In the genomic region with DNA sequence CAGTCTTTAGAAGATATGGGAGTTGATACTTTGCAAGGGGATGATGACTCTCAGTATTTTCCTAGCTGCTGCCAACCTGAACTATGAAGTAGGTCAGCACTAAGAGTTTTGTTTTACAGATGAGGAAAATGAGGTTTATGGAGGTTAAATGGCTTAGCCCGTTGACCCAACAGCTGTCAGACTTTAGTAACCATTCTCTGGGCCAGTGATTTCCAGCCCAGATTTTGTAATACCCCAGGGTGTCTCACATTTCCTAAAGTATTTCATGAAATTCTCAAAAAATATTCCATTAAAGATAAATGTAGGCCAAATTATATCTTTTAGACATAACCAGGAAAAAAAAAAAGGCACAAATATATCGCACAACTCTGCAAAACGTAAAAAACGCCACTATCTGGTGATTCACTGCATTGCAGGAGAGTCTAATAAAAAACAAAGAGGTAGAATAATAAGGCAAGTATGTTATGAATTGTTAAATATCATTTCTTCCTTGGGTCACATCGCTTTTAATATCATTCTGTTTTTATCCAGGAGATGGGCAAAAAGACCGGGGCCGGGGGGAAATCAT, we compare ENCODE assay signal across 22 cellular contexts.
DNase-seq lines count a peak whose midpoint lies in the region; ATAC-seq and TF ChIP-seq lines count a peak whose summit lies in the region.
"Had no signal": no experiment of that assay in that cellular context is flagged by ENCODE, and none has a peak within 500 bp of the region (broad histone marks: within the 10 kb centered on the region; RNA-seq: fewer than 3 reads in every experiment).

No MANE protein-coding gene starts in this region.

- POLR2A ChIA-PET in CD4-positive, alpha-beta memory T cell (lab: Charles Lee; ENCODE audit: partially characterized antibody) = no interaction called here

- H3K9me2 ChIP-seq in Karpas-422 (replicated peaks; ENCODE audit: insufficient read depth, low read length) = no peaks in the 10 kb centered on the region

- H3K9me3 Mint-ChIP-seq in neural crest cell = no peaks in the 10 kb centered on the region
- peaks cover 0 to 3% (median 0%) of the 10 kb centered on the region in 8 donors for H3K9me3 Mint-ChIP-seq in CD4-positive, alpha-beta memory T cell
- H3K9me3 Mint-ChIP-seq in activated naive CD8-positive, alpha-beta T cell treated with anti-CD3 and anti-CD28 coated beads for 36 hours = no peaks in the 10 kb centered on the region
- H3K9me3 Mint-ChIP-seq: activated CD4-positive, alpha-beta memory T cell treated with anti-CD3 and anti-CD28 coated beads, Interleukin-2, amount 10 ng/mL, durations not matched to agents 7 days and 5 days had no signal

- H3K36me3 Mint-ChIP-seq in neural crest cell (ENCODE audit: low read depth) = no peaks in the 10 kb centered on the region
- H3K36me3 Mint-ChIP-seq in CD4-positive, alpha-beta memory T cell = no peaks in the 10 kb centered on the region
- no peaks in the 10 kb centered on the region for H3K36me3 Mint-ChIP-seq in activated naive CD8-positive, alpha-beta T cell treated with anti-CD3 and anti-CD28 coated beads for 36 hours
- H3K36me3 Mint-ChIP-seq: naive thymus-derived CD8-positive, alpha-beta T cell had no signal

- H3K27me3 ChIP-seq in DND-41 (ENCODE audit: insufficient read depth, low read length, poor library complexity) (no peaks in the 10 kb centered on the region), OCI-LY3 (ENCODE audit: low read depth, low read length) (no peaks in the 10 kb centered on the region), Karpas-422 (ENCODE audit: low read length) (no peaks in the 10 kb centered on the region)
- no peaks in the 10 kb centered on the region for H3K27me3 ChIP-seq in CD4-positive, alpha-beta memory T cell (ENCODE audit: insufficient read depth, low read length)
- H3K27me3 ChIP-seq: Peyer's patch had no signal

- TF ChIP-seq CTCF in DND-41 (IDR thresholded peaks at IDR 0.05; ENCODE audit: borderline replicate concordance, extremely low read depth, low read length, poor library complexity, severe bottlenecking) (peak; percentile 14), OCI-LY3 (IDR thresholded peaks at IDR 0.05; ENCODE audit: low read depth, low read length) (peak; percentile 33), epithelial cell of proximal tubule (conservative IDR thresholded peaks at IDR 0.05; ENCODE audit: low read depth, low read length) (peak; percentile 11), neural crest cell (conservative IDR thresholded peaks at IDR 0.05) (peak; percentile 36)

- CTCF ChIA-PET in CD4-positive, alpha-beta memory T cell (lab: Charles Lee; ENCODE audit: partially characterized antibody) = no interaction called here

- no peaks in the 10 kb centered on the region for H3K79me2 ChIP-seq in DND-41 (ENCODE audit: insufficient read depth, low read length)
- no peaks in the 10 kb centered on the region for H3K79me2 ChIP-seq in OCI-LY3 (ENCODE audit: low read length)
- H3K79me2 ChIP-seq in Karpas-422 (ENCODE audit: low read length) = no peaks in the 10 kb centered on the region

- no peak overlapping the region for H3K4me3 Mint-ChIP-seq in neural crest cell
- no peak overlapping the region for H3K4me3 Mint-ChIP-seq in CD4-positive, alpha-beta memory T cell
- H3K4me3 Mint-ChIP-seq in activated naive CD8-positive, alpha-beta T cell treated with anti-CD3 and anti-CD28 coated beads for 36 hours = no peak overlapping the region
- H3K4me3 Mint-ChIP-seq: activated CD4-positive, alpha-beta memory T cell treated with anti-CD3 and anti-CD28 coated beads, Interleukin-2, amount 10 ng/mL, durations not matched to agents 7 days and 5 days; activated T-cell treated with anti-CD3 and anti-CD28 coated beads, Interleukin-2, amount 50 U/mL, for 72 hours; effector memory CD8-positive, alpha-beta T cell; naive thymus-derived CD8-positive, alpha-beta T cell had no signal

- no peaks in the 10 kb centered on the region for H3K4me1 ChIP-seq in DND-41 (ENCODE audit: insufficient read depth, low read length)
- H3K4me1 ChIP-seq in OCI-LY3 (ENCODE audit: low read length) = no peaks in the 10 kb centered on the region
- no peaks in the 10 kb centered on the region for H3K4me1 ChIP-seq in CD4-positive, alpha-beta memory T cell (ENCODE audit: insufficient read depth, low read length)
- H3K4me1 ChIP-seq in Karpas-422 (ENCODE audit: low read length) = no peaks in the 10 kb centered on the region

- ATAC-seq in DND-41 (ENCODE audit: insufficient read depth, low read depth) = no peak
- ATAC-seq in GM18519 (IDR thresholded peaks at IDR 0.05; ENCODE audit: low FRiP score, unreplicated experiment) = no peak
- ATAC-seq: activated T-cell treated with anti-CD3 and anti-CD28 coated beads, Interleukin-2, amount 50 U/mL, for 72 hours; effector memory CD8-positive, alpha-beta T cell; naive thymus-derived CD8-positive, alpha-beta T cell had no signal

- H2AFZ ChIP-seq in DND-41 (ENCODE audit: low read depth, low read length) (no peak overlapping the region), OCI-LY3 (ENCODE audit: low read depth, low read length) (no peak overlapping the region), Karpas-422 (ENCODE audit: low read length) (no peak overlapping the region)

- no peak overlapping the region for H3K4me3 ChIP-seq in DND-41 (ENCODE audit: low read depth in 1 of 2, low read length in 2 of 2)
- no peak overlapping the region for H3K4me3 ChIP-seq in OCI-LY3 (ENCODE audit: low read length)
- no peak overlapping the region for H3K4me3 ChIP-seq in epithelial cell of proximal tubule (ENCODE audit: low read depth, low read length)
- H3K4me3 ChIP-seq in CD4-positive, alpha-beta memory T cell (ENCODE audit: low read length in 2 of 2) = no peak overlapping the region
- H3K4me3 ChIP-seq in Karpas-422 (ENCODE audit: low read length) = no peak overlapping the region
- H3K4me3 ChIP-seq: Peyer's patch had no signal

- no peaks in the 10 kb centered on the region for H3K27me3 Mint-ChIP-seq in neural crest cell (ENCODE audit: low read depth)
- H3K27me3 Mint-ChIP-seq in CD4-positive, alpha-beta memory T cell = no peaks in the 10 kb centered on the region
- no peaks in the 10 kb centered on the region for H3K27me3 Mint-ChIP-seq in activated naive CD8-positive, alpha-beta T cell treated with anti-CD3 and anti-CD28 coated beads for 36 hours
- H3K27me3 Mint-ChIP-seq: activated CD4-positive, alpha-beta memory T cell treated with anti-CD3 and anti-CD28 coated beads, Interleukin-2, amount 10 ng/mL, durations not matched to agents 7 days and 5 days; effector memory CD8-positive, alpha-beta T cell had no signal

- no peak overlapping the region for H3K27ac ChIP-seq in DND-41 (ENCODE audit: low read length)
- H3K27ac ChIP-seq in OCI-LY3 (ENCODE audit: low read length) = no peak overlapping the region
- no peak overlapping the region for H3K27ac ChIP-seq in CD4-positive, alpha-beta memory T cell (ENCODE audit: low read depth, low read length)
- H3K27ac ChIP-seq in Karpas-422 (ENCODE audit: low read length) = no peak overlapping the region
- H3K27ac ChIP-seq: Peyer's patch, WERI-Rb-1 had no signal

- no peak overlapping the region for H3K27ac Mint-ChIP-seq in neural crest cell (ENCODE audit: unreplicated experiment)
- H3K27ac Mint-ChIP-seq in CD4-positive, alpha-beta memory T cell = no peak overlapping the region
- H3K27ac Mint-ChIP-seq in activated naive CD8-positive, alpha-beta T cell treated with anti-CD3 and anti-CD28 coated beads for 36 hours = no peak overlapping the region
- H3K27ac Mint-ChIP-seq: activated CD4-positive, alpha-beta memory T cell treated with anti-CD3 and anti-CD28 coated beads, Interleukin-2, amount 10 ng/mL, durations not matched to agents 7 days and 5 days; activated T-cell treated with anti-CD3 and anti-CD28 coated beads, Interleukin-2, amount 50 U/mL, for 72 hours; effector memory CD8-positive, alpha-beta T cell; naive thymus-derived CD8-positive, alpha-beta T cell had no signal

- H3K4me2 ChIP-seq in DND-41 (ENCODE audit: insufficient read depth, low read length) (no peak overlapping the region), OCI-LY3 (ENCODE audit: low read length) (no peak overlapping the region), Karpas-422 (ENCODE audit: low read depth, low read length, poor library complexity, severe bottlenecking) (no peak overlapping the region)

- H3K9ac ChIP-seq in DND-41 (ENCODE audit: low read depth, low read length) = no peak overlapping the region
- no peak overlapping the region for H3K9ac ChIP-seq in OCI-LY3 (ENCODE audit: low read length)
- no peak overlapping the region for H3K9ac ChIP-seq in Karpas-422 (ENCODE audit: low read length)

- peaks cover 36% of the 10 kb centered on the region for H3K4me1 Mint-ChIP-seq in neural crest cell
- H3K4me1 Mint-ChIP-seq in CD4-positive, alpha-beta memory T cell = no peaks in the 10 kb centered on the region
- H3K4me1 Mint-ChIP-seq in activated naive CD8-positive, alpha-beta T cell treated with anti-CD3 and anti-CD28 coated beads for 36 hours = no peaks in the 10 kb centered on the region
- H3K4me1 Mint-ChIP-seq: activated CD4-positive, alpha-beta memory T cell treated with anti-CD3 and anti-CD28 coated beads, Interleukin-2, amount 10 ng/mL, durations not matched to agents 7 days and 5 days had no signal

- no peaks in the 10 kb centered on the region for H4K20me1 ChIP-seq in DND-41 (ENCODE audit: insufficient read depth, low read length)
- H4K20me1 ChIP-seq in OCI-LY3 (ENCODE audit: insufficient read depth, low read length) = no peaks in the 10 kb centered on the region
- no peaks in the 10 kb centered on the region for H4K20me1 ChIP-seq in Karpas-422 (ENCODE audit: insufficient read depth, low read depth, low read length)

- intact Hi-C loops in CD4-positive, alpha-beta memory T cell (cut with micrococcal nuclease) = no loop called here

- no peak for DNase-seq in DND-41
- DNase-seq in epithelial cell of proximal tubule (ENCODE audit: low read depth) = no peak
- DNase-seq in neural crest cell (ENCODE audit: low read depth, low spot score) = no peak
- DNase-seq in CD4-positive, alpha-beta memory T cell = no peak
- DNase-seq in activated naive CD8-positive, alpha-beta T cell treated with anti-CD3 and anti-CD28 coated beads for 36 hours = no peak
- no peak for DNase-seq in Karpas-422
- DNase-seq: activated CD4-positive, alpha-beta memory T cell treated with anti-CD3 and anti-CD28 coated beads, Interleukin-2, amount 10 ng/mL, durations not matched to agents 7 days and 5 days; activated T-cell treated with anti-CD3 and anti-CD28 coated beads, Interleukin-2, amount 50 U/mL, for 72 hours; caudate nucleus; effector memory CD8-positive, alpha-beta T cell; foreskin melanocyte; Kasumi-1; naive thymus-derived CD8-positive, alpha-beta T cell; NCI-H146; NCI-H446 treated with DMSO at 0.1 percent for 48 hours; Peyer's patch; retina; stimulated activated CD4-positive, alpha-beta T cell treated with anti-CD3 and anti-CD28 coated beads, Interleukin-2, amount 100 ng/mL, for 24 hours; T-helper 1 cell; WERI-Rb-1 had no signal

- H3K36me3 ChIP-seq in DND-41 (ENCODE audit: insufficient read depth, low read length) = no peaks in the 10 kb centered on the region
- no peaks in the 10 kb centered on the region for H3K36me3 ChIP-seq in OCI-LY3 (replicated peaks; ENCODE audit: low read depth, low read length)
- H3K36me3 ChIP-seq in CD4-positive, alpha-beta memory T cell (ENCODE audit: insufficient read depth, low read length) = no peaks in the 10 kb centered on the region
- H3K36me3 ChIP-seq in Karpas-422 (ENCODE audit: insufficient read depth, low read length) = no peaks in the 10 kb centered on the region
- H3K36me3 ChIP-seq: Peyer's patch, WERI-Rb-1 had no signal

- H3K9me3 ChIP-seq in DND-41 (ENCODE audit: insufficient read depth, low read length, severe bottlenecking) (no peaks in the 10 kb centered on the region), OCI-LY3 (ENCODE audit: insufficient read depth, low read length) (no peaks in the 10 kb centered on the region), Karpas-422 (ENCODE audit: low read length) (peaks cover 9% of the 10 kb centered on the region; the same call in 1 of the 2 replicates)
- H3K9me3 ChIP-seq in CD4-positive, alpha-beta memory T cell (ENCODE audit: control insufficient read depth in 1 of 2, low read length in 2 of 2) = no peaks in the 10 kb centered on the region
- H3K9me3 ChIP-seq: Peyer's patch had no signal
